Comparison of ENCODE assay signal across 8 cellular contexts in genomic region chr7:99040104-99040958, GRCh38.
A peak's percentile ranks its signal among the peaks of the same experiment; 100 is the strongest.
DNase-seq lines count a peak whose midpoint lies in the region; ATAC-seq and TF ChIP-seq lines count a peak whose summit lies in the region.

No MANE protein-coding gene starts in this region.

- peaks cover 7 to 8% of the 10 kb centered on the region in 2 donors for H3K36me3 Mint-ChIP-seq in activated naive CD4-positive, alpha-beta T cell treated with anti-CD3 and anti-CD28 coated beads, Interleukin-2, amount 50 U/mL, for 72 hours
- peaks cover 11% of the 10 kb centered on the region for H3K36me3 Mint-ChIP-seq in glutamatergic neuron (ENCODE audit: unreplicated experiment)

- H3K36me3 ChIP-seq in Loucy (ENCODE audit: insufficient read depth, low read length) = peaks cover 89% of the 10 kb centered on the region; the same call in 1 of the 2 replicates
- peaks cover 70% of the 10 kb centered on the region for H3K36me3 ChIP-seq in SJCRH30
- H3K36me3 ChIP-seq in ovary = no peaks in the 10 kb centered on the region
- H3K36me3 ChIP-seq in tibial nerve = peaks cover 0 to 85% (median 15%) of the 10 kb centered on the region in 3 donors

- H3K27ac ChIP-seq in SJCRH30 (no peak overlapping the region), ovary (peak overlapping the region in 1 of 2 donors; percentile 20), tibial nerve (peak overlapping the region; percentile 44 to 91 (median 76))

- H3K9me3 Mint-ChIP-seq in activated naive CD4-positive, alpha-beta T cell treated with anti-CD3 and anti-CD28 coated beads, Interleukin-2, amount 50 U/mL, for 72 hours = no peaks in the 10 kb centered on the region
- H3K9me3 Mint-ChIP-seq in glutamatergic neuron (ENCODE audit: unreplicated experiment) = peaks cover 6% of the 10 kb centered on the region

- no peaks in the 10 kb centered on the region for H3K9me2 ChIP-seq in Loucy (replicated peaks; ENCODE audit: low read depth, low read length)

- H3K4me3 Mint-ChIP-seq in glutamatergic neuron (ENCODE audit: unreplicated experiment) = no peak overlapping the region

- TF ChIP-seq POLR2A in ovary (IDR thresholded peaks at IDR 0.05) = no peak
- no peak for TF ChIP-seq POLR2A in tibial nerve (IDR thresholded peaks at IDR 0.05)

- no peaks in the 10 kb centered on the region for H3K4me1 ChIP-seq in Loucy (ENCODE audit: insufficient read depth, low read length, poor library complexity, severe bottlenecking)
- H3K4me1 ChIP-seq in SJCRH30 = no peaks in the 10 kb centered on the region
- no peaks in the 10 kb centered on the region for H3K4me1 ChIP-seq in ovary (ENCODE audit: insufficient read depth)
- peaks cover 0 to 52% (median 20%) of the 10 kb centered on the region in 4 donors for H3K4me1 ChIP-seq in tibial nerve

- H3K27me3 ChIP-seq in Loucy (ENCODE audit: insufficient read depth, low read length, poor library complexity, severe bottlenecking) (no peaks in the 10 kb centered on the region), SJCRH30 (no peaks in the 10 kb centered on the region), ovary (no peaks in the 10 kb centered on the region), tibial nerve (no peaks in the 10 kb centered on the region)

- TF ChIP-seq CTCF in Loucy (conservative IDR thresholded peaks at IDR 0.05; ENCODE audit: low read length) = peak; percentile 80
- TF ChIP-seq CTCF in glutamatergic neuron (IDR thresholded peaks at IDR 0.05; ENCODE audit: partially characterized antibody, unreplicated experiment) = peak; percentile 79
- peak; percentile 54 to 83 (median 82) for TF ChIP-seq CTCF in ovary (IDR thresholded peaks at IDR 0.05)
- peak; percentile 66 to 93 (median 79) for TF ChIP-seq CTCF in tibial nerve (IDR thresholded peaks at IDR 0.05)

- ATAC-seq in activated naive CD4-positive, alpha-beta T cell treated with anti-CD3 and anti-CD28 coated beads, Interleukin-2, amount 50 U/mL, for 72 hours = peak; percentile 66 to 81
- no peak for ATAC-seq in HG02610 (IDR thresholded peaks at IDR 0.05; ENCODE audit: unreplicated experiment)

- intact Hi-C loops in ovary (cut with DNase I) = loop anchor here in 3 of 4 donors (5.0 to 10.0 kb wide), 3 partner anchors 102 to 274 kb away; partner anchors contain the start of gene SMURF1 (in 2 of the 3)

- no peaks in the 10 kb centered on the region for H3K79me2 ChIP-seq in Loucy (ENCODE audit: insufficient read depth, low read length)

- WGBS in ovary, 3 donors = 58 to 69% (median 64%) methylated on average over 31 of the region's 31 CpGs
- WGBS in tibial nerve, 2 donors = 58 to 65% methylated on average over 31 of the region's 31 CpGs

- H3K27ac Mint-ChIP-seq in activated naive CD4-positive, alpha-beta T cell treated with anti-CD3 and anti-CD28 coated beads, Interleukin-2, amount 50 U/mL, for 72 hours = peak overlapping the region; percentile 70 to 89
- peak overlapping the region; percentile 43 for H3K27ac Mint-ChIP-seq in glutamatergic neuron (ENCODE audit: unreplicated experiment)

- no peak overlapping the region for H3K9ac ChIP-seq in Loucy (ENCODE audit: low read depth, low read length, poor library complexity, severe bottlenecking)

- DNase-seq in DMS79 (lab: John Stamatoyannopoulos, UW) (peak; percentile 33), SJCRH30 (peak; percentile 82 to 93), glutamatergic neuron (peak; percentile 77), ovary (peak; percentile 80 to 89 (median 85)), tibial nerve (ENCODE audit: low spot score in 2 of 2) (peak; percentile 57 to 83)
- peak; percentile 56 to 66 for DNase-seq in activated naive CD4-positive, alpha-beta T cell treated with anti-CD3 and anti-CD28 coated beads, Interleukin-2, amount 50 U/mL, for 72 hours (ENCODE audit: low spot score in 2 of 2)

- H3K9me3 ChIP-seq in Loucy (ENCODE audit: insufficient read depth, low read depth, low read length) = no peaks in the 10 kb centered on the region
- no peaks in the 10 kb centered on the region for H3K9me3 ChIP-seq in SJCRH30 (replicated peaks)
- no peaks in the 10 kb centered on the region for H3K9me3 ChIP-seq in ovary
- H3K9me3 ChIP-seq in tibial nerve = no peaks in the 10 kb centered on the region

- H4K20me1 ChIP-seq in Loucy (ENCODE audit: insufficient read depth, low read length, poor library complexity, severe bottlenecking) = no peaks in the 10 kb centered on the region

- no peak overlapping the region for H3K4me3 ChIP-seq in Loucy (ENCODE audit: low read length, poor library complexity, severe bottlenecking)
- no peak overlapping the region for H3K4me3 ChIP-seq in SJCRH30
- H3K4me3 ChIP-seq in ovary = no peak overlapping the region
- no peak overlapping the region for H3K4me3 ChIP-seq in tibial nerve

- peaks cover 4% of the 10 kb centered on the region for H3K4me1 Mint-ChIP-seq in glutamatergic neuron (ENCODE audit: low read depth, unreplicated experiment)

- TF ChIP-seq EP300 in ovary (IDR thresholded peaks at IDR 0.05) = no peak
- peak in 1 of 2 donors; percentile 78 for TF ChIP-seq EP300 in tibial nerve (IDR thresholded peaks at IDR 0.05)

- no peaks in the 10 kb centered on the region for H3F3A ChIP-seq in Loucy (ENCODE audit: low read depth)

- H3K4me2 ChIP-seq in Loucy (ENCODE audit: low read depth, low read length, poor library complexity, severe bottlenecking) = no peak overlapping the region

- H3K27me3 Mint-ChIP-seq in glutamatergic neuron (ENCODE audit: unreplicated experiment) = peaks cover 2% of the 10 kb centered on the region

- H2AFZ ChIP-seq in Loucy (ENCODE audit: low read length) = no peak overlapping the region

Comparison
In these comparisons a context has a peak if more than half of its experiments do, and no peak if none do; other contexts are left out.
1. DNase-seq: peak in every context shown above with its lines; median percentile 88 in SJCRH30; 85 in ovary; 77 in glutamatergic neuron; 70 in tibial nerve; 61 in activated naive CD4-positive, alpha-beta T cell treated with anti-CD3 and anti-CD28 coated beads, Interleukin-2, amount 50 U/mL, for 72 hours; 33 in DMS79.